In the genomic region with DNA sequence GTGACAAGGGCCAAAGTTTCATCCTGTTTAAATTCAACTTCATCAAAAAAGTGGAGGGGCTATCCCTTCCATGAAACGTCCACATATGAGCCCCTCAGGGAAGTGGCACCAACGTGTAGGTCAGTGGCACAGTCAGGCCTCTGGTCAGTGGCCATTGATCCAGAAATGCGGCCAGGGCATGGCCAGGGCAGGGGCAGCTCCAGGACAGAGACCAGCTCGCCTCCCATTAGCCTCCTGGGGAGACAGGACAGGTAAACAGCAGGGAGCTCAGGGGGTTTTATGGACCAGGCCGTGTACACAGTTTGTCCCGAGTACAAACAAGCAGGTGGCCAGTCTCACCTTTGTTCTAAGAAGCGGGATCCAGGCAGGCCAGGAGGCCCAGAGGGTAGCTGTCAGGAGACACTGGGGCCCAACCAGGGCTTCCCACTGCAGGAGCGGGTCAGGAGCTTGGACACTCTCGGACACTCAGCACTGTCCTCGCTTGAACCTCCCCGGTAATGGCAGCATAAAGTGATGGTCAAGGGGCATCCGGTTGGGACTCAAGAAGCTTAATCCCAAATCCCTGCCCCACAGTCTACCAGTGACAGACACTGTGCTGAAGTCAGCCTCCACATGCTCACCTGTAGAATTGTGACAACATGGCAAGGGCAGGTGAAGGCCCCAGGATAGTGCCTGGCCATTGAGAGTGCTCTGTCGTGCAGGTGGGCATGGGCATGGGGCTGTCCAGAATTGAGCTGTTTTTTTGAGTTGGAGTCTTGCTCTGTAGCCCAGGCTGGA, we compare ENCODE assay signal across 8 cellular contexts.
DNase-seq lines count a peak whose midpoint lies in the region; ATAC-seq and TF ChIP-seq lines count a peak whose summit lies in the region.

No MANE protein-coding gene starts in this region.

- H3K27ac Mint-ChIP-seq in stimulated activated memory B cell treated with anti-CD40 and anti-IgM and Interleukin-4, amounts not matched to agents 10 μg/mL and 1 μg/mL and 100 μg/mL, for 72 hours: peak overlapping the region; percentile 89

- no peak for TF ChIP-seq CTCF in SK-N-SH (IDR thresholded peaks at IDR 0.05)

- no peaks in the 10 kb centered on the region for H4K20me1 ChIP-seq in SK-N-SH (ENCODE audit: insufficient read depth)

- POLR2A ChIA-PET in SK-N-SH (lab: Yijun Ruan, JAX): no interaction called here

- H3K4me1 ChIP-seq in SK-N-SH (ENCODE audit: control insufficient read depth in 1 of 2, insufficient read depth in 2 of 2, low read depth in 1 of 2, low read length in 1 of 2): peaks cover 10 to 12% of the 10 kb centered on the region in 2 experiments; a peak in 2 of 4 replicates
- H3K4me1 ChIP-seq in right cardiac atrium (ENCODE audit: control insufficient read depth, insufficient read depth, low read length): peaks cover 10% of the 10 kb centered on the region

- intact Hi-C loops in right cardiac atrium (cut with DNase I): no loop called here

- H3K27me3 ChIP-seq in SK-N-SH (ENCODE audit: insufficient read depth): no peaks in the 10 kb centered on the region
- no peaks in the 10 kb centered on the region for H3K27me3 ChIP-seq in right cardiac atrium (ENCODE audit: control insufficient read depth, insufficient read depth)

- no peak overlapping the region for H3K4me2 ChIP-seq in SK-N-SH

- peak overlapping the region; percentile 94 for H2AFZ ChIP-seq in SK-N-SH (ENCODE audit: low read depth)

- peaks cover 9% of the 10 kb centered on the region for H3K27me3 Mint-ChIP-seq in stimulated activated memory B cell treated with anti-CD40 and anti-IgM and Interleukin-4, amounts not matched to agents 10 μg/mL and 1 μg/mL and 100 μg/mL, for 72 hours

- peak overlapping the region; percentile 77 to 91 for H3K27ac ChIP-seq in SK-N-SH (ENCODE audit: low read depth in 2 of 2, low read length in 1 of 2)
- H3K27ac ChIP-seq in right cardiac atrium (ENCODE audit: low read length): no peak overlapping the region

- H3F3A ChIP-seq in SK-N-SH (replicated peaks; ENCODE audit: insufficient read depth): no peaks in the 10 kb centered on the region

- no peaks in the 10 kb centered on the region for H3K9me2 ChIP-seq in SK-N-SH

- H3K36me3 ChIP-seq in SK-N-SH (replicated peaks in 1 of 2; ENCODE audit: control insufficient read depth in 1 of 2, insufficient read depth in 2 of 2, low read length in 1 of 2): no peaks in the 10 kb centered on the region

- H3K4me1 Mint-ChIP-seq in stimulated activated memory B cell treated with anti-CD40 and anti-IgM and Interleukin-4, amounts not matched to agents 10 μg/mL and 1 μg/mL and 100 μg/mL, for 72 hours: peaks cover 12% of the 10 kb centered on the region

- CTCF ChIA-PET in SK-N-SH (lab: Yijun Ruan, JAX): no interaction called here

- peak; percentile 15 to 22 for ATAC-seq in right cardiac atrium
- ATAC-seq in stimulated activated memory B cell treated with anti-CD40 and anti-IgM and Interleukin-4, amounts not matched to agents 10 μg/mL and 1 μg/mL and 100 μg/mL, for 72 hours: no peak
- ATAC-seq in GM21528 (IDR thresholded peaks at IDR 0.05; ENCODE audit: low FRiP score, unreplicated experiment): no peak
- no peak for ATAC-seq in GM18909 (IDR thresholded peaks at IDR 0.05; ENCODE audit: poor library complexity, unreplicated experiment)

- TF ChIP-seq RAD21 in SK-N-SH (IDR thresholded peaks at IDR 0.05; ENCODE audit: low read length): no peak

- peak overlapping the region; percentile 30; the same call in 1 of the 2 replicates for H3K9ac ChIP-seq in SK-N-SH

- peak in 2 of 3 experiments; percentile 41 to 65 for DNase-seq in NCI-H1417 (lab: John Stamatoyannopoulos, UW)
- no peak for DNase-seq in NCI-H1417 treated with DMSO at 0.1 percent for 48 hours (lab: John Stamatoyannopoulos, UW)
- DNase-seq in SK-N-SH: no peak
- DNase-seq in right cardiac atrium: peak in 1 of 3 donors; percentile 60
- DNase-seq in AML-193 (lab: John Stamatoyannopoulos, UW): no peak

- no peaks in the 10 kb centered on the region for H3K79me2 ChIP-seq in SK-N-SH (ENCODE audit: insufficient read depth)

- no peak for TF ChIP-seq EP300 in SK-N-SH (IDR thresholded peaks at IDR 0.05; ENCODE audit: borderline replicate concordance in 1 of 2, low read depth in 1 of 2, low read length in 1 of 2)

- WGBS in SK-N-SH (ENCODE audit: low lambda C conversion rate): 77% methylated on average over 9 of the region's 13 CpGs
- 79% methylated on average over 13 of the region's 13 CpGs for WGBS in right cardiac atrium

- H3K9me3 ChIP-seq in SK-N-SH: no peaks in the 10 kb centered on the region
- no peaks in the 10 kb centered on the region for H3K9me3 ChIP-seq in right cardiac atrium (ENCODE audit: control insufficient read depth, low read length)

- no peak overlapping the region for H3K4me3 Mint-ChIP-seq in stimulated activated memory B cell treated with anti-CD40 and anti-IgM and Interleukin-4, amounts not matched to agents 10 μg/mL and 1 μg/mL and 100 μg/mL, for 72 hours

- no peak overlapping the region for H3K4me3 ChIP-seq in SK-N-SH (ENCODE audit: low read depth in 2 of 2, low read length in 1 of 2)
- no peak overlapping the region for H3K4me3 ChIP-seq in right cardiac atrium (ENCODE audit: low read length)

- no peaks in the 10 kb centered on the region for H3K9me3 Mint-ChIP-seq in stimulated activated memory B cell treated with anti-CD40 and anti-IgM and Interleukin-4, amounts not matched to agents 10 μg/mL and 1 μg/mL and 100 μg/mL, for 72 hours

- H3K36me3 Mint-ChIP-seq in stimulated activated memory B cell treated with anti-CD40 and anti-IgM and Interleukin-4, amounts not matched to agents 10 μg/mL and 1 μg/mL and 100 μg/mL, for 72 hours: no peaks in the 10 kb centered on the region

TF ChIP-seq in SK-N-SH, 30 proteins besides CTCF, POLR2A, EP300 and RAD21:
- TF ChIP-seq FOXJ3 (CRISPR knock-in tag; IDR thresholded peaks at IDR 0.05): no peak
- TF ChIP-seq, protein P1, sequence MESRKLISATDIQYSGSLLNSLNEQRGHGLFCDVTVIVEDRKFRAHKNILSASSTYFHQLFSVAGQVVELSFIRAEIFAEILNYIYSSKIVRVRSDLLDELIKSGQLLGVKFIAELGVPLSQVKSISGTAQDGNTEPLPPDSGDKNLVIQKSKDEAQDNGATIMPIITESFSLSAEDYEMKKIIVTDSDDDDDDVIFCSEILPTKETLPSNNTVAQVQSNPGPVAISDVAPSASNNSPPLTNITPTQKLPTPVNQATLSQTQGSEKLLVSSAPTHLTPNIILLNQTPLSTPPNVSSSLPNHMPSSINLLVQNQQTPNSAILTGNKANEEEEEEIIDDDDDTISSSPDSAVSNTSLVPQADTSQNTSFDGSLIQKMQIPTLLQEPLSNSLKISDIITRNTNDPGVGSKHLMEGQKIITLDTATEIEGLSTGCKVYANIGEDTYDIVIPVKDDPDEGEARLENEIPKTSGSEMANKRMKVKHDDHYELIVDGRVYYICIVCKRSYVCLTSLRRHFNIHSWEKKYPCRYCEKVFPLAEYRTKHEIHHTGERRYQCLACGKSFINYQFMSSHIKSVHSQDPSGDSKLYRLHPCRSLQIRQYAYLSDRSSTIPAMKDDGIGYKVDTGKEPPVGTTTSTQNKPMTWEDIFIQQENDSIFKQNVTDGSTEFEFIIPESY (IDR thresholded peaks at IDR 0.05; ENCODE audit: borderline replicate concordance, low read depth): no peak
- TF ChIP-seq MEF2A (IDR thresholded peaks at IDR 0.05; ENCODE audit: borderline replicate concordance, low read depth): no peak
- TF ChIP-seq, protein P2, sequence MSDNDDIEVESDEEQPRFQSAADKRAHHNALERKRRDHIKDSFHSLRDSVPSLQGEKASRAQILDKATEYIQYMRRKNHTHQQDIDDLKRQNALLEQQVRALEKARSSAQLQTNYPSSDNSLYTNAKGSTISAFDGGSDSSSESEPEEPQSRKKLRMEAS (IDR thresholded peaks at IDR 0.05; ENCODE audit: low read depth): no peak
- no peak for TF ChIP-seq GABPA (IDR thresholded peaks at IDR 0.05; ENCODE audit: low read depth)
- no peak for TF ChIP-seq ELF1 (IDR thresholded peaks at IDR 0.05)
- no peak for TF ChIP-seq TAF1 (IDR thresholded peaks at IDR 0.05; ENCODE audit: borderline replicate concordance, low read depth, low read length)
- TF ChIP-seq, protein P3, sequence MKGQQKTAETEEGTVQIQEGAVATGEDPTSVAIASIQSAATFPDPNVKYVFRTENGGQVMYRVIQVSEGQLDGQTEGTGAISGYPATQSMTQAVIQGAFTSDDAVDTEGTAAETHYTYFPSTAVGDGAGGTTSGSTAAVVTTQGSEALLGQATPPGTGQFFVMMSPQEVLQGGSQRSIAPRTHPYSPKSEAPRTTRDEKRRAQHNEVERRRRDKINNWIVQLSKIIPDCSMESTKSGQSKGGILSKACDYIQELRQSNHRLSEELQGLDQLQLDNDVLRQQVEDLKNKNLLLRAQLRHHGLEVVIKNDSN (IDR thresholded peaks at IDR 0.05; ENCODE audit: borderline replicate concordance, low read depth): no peak
- TF ChIP-seq, protein P4, sequence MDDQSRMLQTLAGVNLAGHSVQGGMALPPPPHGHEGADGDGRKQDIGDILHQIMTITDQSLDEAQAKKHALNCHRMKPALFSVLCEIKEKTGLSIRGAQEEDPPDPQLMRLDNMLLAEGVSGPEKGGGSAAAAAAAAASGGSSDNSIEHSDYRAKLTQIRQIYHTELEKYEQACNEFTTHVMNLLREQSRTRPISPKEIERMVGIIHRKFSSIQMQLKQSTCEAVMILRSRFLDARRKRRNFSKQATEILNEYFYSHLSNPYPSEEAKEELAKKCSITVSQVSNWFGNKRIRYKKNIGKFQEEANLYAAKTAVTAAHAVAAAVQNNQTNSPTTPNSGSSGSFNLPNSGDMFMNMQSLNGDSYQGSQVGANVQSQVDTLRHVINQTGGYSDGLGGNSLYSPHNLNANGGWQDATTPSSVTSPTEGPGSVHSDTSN (IDR thresholded peaks at IDR 0.05): no peak
- no peak for TF ChIP-seq FOXM1 (IDR thresholded peaks at IDR 0.05; ENCODE audit: low read depth)
- TF ChIP-seq MXI1 (IDR thresholded peaks at IDR 0.05; ENCODE audit: low read depth, low read length): no peak
- TF ChIP-seq YY1 (IDR thresholded peaks at IDR 0.05; ENCODE audit: low read depth): no peak
- no peak for TF ChIP-seq TCF12 (IDR thresholded peaks at IDR 0.05)
- no peak for TF ChIP-seq CHD2 (IDR thresholded peaks at IDR 0.05; ENCODE audit: low read length, partially characterized antibody)
- no peak for TF ChIP-seq RXRA (IDR thresholded peaks at IDR 0.05; ENCODE audit: borderline replicate concordance, low read depth)
- TF ChIP-seq, protein P5, sequence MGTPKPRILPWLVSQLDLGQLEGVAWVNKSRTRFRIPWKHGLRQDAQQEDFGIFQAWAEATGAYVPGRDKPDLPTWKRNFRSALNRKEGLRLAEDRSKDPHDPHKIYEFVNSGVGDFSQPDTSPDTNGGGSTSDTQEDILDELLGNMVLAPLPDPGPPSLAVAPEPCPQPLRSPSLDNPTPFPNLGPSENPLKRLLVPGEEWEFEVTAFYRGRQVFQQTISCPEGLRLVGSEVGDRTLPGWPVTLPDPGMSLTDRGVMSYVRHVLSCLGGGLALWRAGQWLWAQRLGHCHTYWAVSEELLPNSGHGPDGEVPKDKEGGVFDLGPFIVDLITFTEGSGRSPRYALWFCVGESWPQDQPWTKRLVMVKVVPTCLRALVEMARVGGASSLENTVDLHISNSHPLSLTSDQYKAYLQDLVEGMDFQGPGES (IDR thresholded peaks at IDR 0.05; ENCODE audit: low read depth, low read length): no peak

Comparison
In these comparisons a context has a peak if more than half of its experiments do, and no peak if none do; other contexts are left out.
1. DNase-seq: peak in NCI-H1417 (2 of 3); none in NCI-H1417 treated with DMSO at 0.1 percent for 48 hours (single experiment), SK-N-SH (single experiment) and AML-193 (0 of 2).
2. ATAC-seq: peak in right cardiac atrium (2 of 2); none in stimulated activated memory B cell treated with anti-CD40 and anti-IgM and Interleukin-4, amounts not matched to agents 10 μg/mL and 1 μg/mL and 100 μg/mL, for 72 hours (single experiment), GM21528 (single experiment) and GM18909 (single experiment).